Comparison of ENCODE assay signal across 9 cellular contexts in the genomic region with DNA sequence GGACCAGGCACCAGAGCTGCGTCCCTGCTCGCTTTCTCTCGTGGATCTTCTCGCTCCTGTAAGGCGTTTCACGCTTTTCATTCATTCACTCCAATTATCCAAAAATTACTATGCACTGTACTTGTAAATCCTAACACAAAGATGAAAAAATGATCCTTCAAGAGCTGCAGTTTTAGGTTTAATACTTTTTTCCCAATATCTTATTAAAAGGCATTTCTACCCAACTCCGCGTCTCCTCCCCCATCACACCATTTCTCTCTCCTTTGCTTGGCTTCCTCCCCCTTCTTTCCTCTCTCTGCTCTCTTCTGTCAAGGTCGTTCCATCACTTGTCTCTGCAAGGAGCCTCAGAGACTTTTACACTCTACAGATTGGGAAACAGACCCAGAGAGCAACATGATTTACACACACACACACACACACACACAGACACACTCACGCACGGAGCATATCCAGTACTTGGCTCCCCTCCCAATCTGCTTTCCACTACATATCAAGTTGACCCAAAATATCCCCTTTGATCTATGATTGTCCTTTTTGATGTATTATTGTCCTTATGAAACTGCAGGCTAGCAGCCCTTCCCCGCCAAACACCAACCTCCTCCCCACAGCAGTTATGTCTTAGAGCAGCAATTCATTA. TPM values are rescaled to one million over a fixed set of nuclear protein-coding genes. Genes with fewer than 3 reads are reported as not detected.
DNase-seq lines count a peak whose midpoint lies in the region; ATAC-seq and TF ChIP-seq lines count a peak whose summit lies in the region.
"Had no signal": no experiment of that assay in that cellular context is flagged by ENCODE, and none has a peak within 500 bp of the region (broad histone marks: within the 10 kb centered on the region; RNA-seq: fewer than 3 reads in every experiment).

No MANE protein-coding gene starts in this region.

- no peak overlapping the region for H3K27ac Mint-ChIP-seq in activated naive CD8-positive, alpha-beta T cell treated with anti-CD3 and anti-CD28 coated beads for 36 hours

- no peak for TF ChIP-seq CTCF in suprapubic skin (IDR thresholded peaks at IDR 0.05)

- H3K4me1 Mint-ChIP-seq in activated naive CD8-positive, alpha-beta T cell treated with anti-CD3 and anti-CD28 coated beads for 36 hours = peaks cover 26% of the 10 kb centered on the region

- ATAC-seq in esophagus mucosa = no peak
- no peak for ATAC-seq in GM18502 (IDR thresholded peaks at IDR 0.05; ENCODE audit: poor library complexity, unreplicated experiment)

- H3K27me3 ChIP-seq in iPS-18a (ENCODE audit: control insufficient read depth, insufficient read depth, low read length) = peaks cover 31% of the 10 kb centered on the region
- H3K27me3 ChIP-seq in suprapubic skin = no peaks in the 10 kb centered on the region
- H3K27me3 ChIP-seq: BLaER1 treated with 17β-estradiol and CSF1 and Interleukin-3, amounts not matched to agents 10 nM and 100 nM had no signal

- no peak overlapping the region for H3K27ac ChIP-seq in iPS-18a (ENCODE audit: low read length)
- peak overlapping the region; percentile 86 for H3K27ac ChIP-seq in suprapubic skin
- H3K27ac ChIP-seq: BLaER1 treated with 17β-estradiol and CSF1 and Interleukin-3, amounts not matched to agents 10 nM and 100 nM had no signal

- DNase-seq in NCI-H748 (lab: John Stamatoyannopoulos, UW; ENCODE audit: unreplicated experiment) (peak; percentile 5), NCI-H748 treated with DMSO at 0.1 percent for 48 hours (lab: John Stamatoyannopoulos, UW) (no peak), suprapubic skin (ENCODE audit: low spot score in 2 of 2) (no peak), ACHN (no peak)
- no peak for DNase-seq in activated naive CD8-positive, alpha-beta T cell treated with anti-CD3 and anti-CD28 coated beads for 36 hours

- peaks cover 53% of the 10 kb centered on the region for H3K27me3 Mint-ChIP-seq in activated naive CD8-positive, alpha-beta T cell treated with anti-CD3 and anti-CD28 coated beads for 36 hours

- in situ Hi-C loops in ACHN (cut with HindIII; ENCODE audit: low pct_ligation_motif_present, low pct_unique_long_range_greater_than_20kb, low sequenced_read_pairs) = no loop called here

- peak overlapping the region; percentile 40 for H3K4me3 Mint-ChIP-seq in activated naive CD8-positive, alpha-beta T cell treated with anti-CD3 and anti-CD28 coated beads for 36 hours

- no peak for TF ChIP-seq EP300 in suprapubic skin (IDR thresholded peaks at IDR 0.05)

- TF ChIP-seq POLR2A in suprapubic skin (IDR thresholded peaks at IDR 0.05) = no peak

- H3K9me3 ChIP-seq in iPS-18a (ENCODE audit: control insufficient read depth, low read depth, low read length) = no peaks in the 10 kb centered on the region
- H3K9me3 ChIP-seq in suprapubic skin = no peaks in the 10 kb centered on the region

- H3K36me3 Mint-ChIP-seq in activated naive CD8-positive, alpha-beta T cell treated with anti-CD3 and anti-CD28 coated beads for 36 hours = no peaks in the 10 kb centered on the region

- H3K9me3 Mint-ChIP-seq in activated naive CD8-positive, alpha-beta T cell treated with anti-CD3 and anti-CD28 coated beads for 36 hours = no peaks in the 10 kb centered on the region

- peak overlapping the region; percentile 73 for H3K4me3 ChIP-seq in iPS-18a (ENCODE audit: low read length)
- H3K4me3 ChIP-seq in suprapubic skin = peak overlapping the region; percentile 70
- H3K4me3 ChIP-seq: BLaER1 treated with 17β-estradiol and CSF1 and Interleukin-3, amounts not matched to agents 10 nM and 100 nM had no signal

- H3K36me3 ChIP-seq in iPS-18a (ENCODE audit: control insufficient read depth, low read depth, low read length) (no peaks in the 10 kb centered on the region), suprapubic skin (no peaks in the 10 kb centered on the region)
- H3K36me3 ChIP-seq: BLaER1 treated with 17β-estradiol and CSF1 and Interleukin-3, amounts not matched to agents 10 nM and 100 nM had no signal

- H3K4me1 ChIP-seq in iPS-18a (ENCODE audit: control insufficient read depth, low read depth, low read length) = peaks cover 14% of the 10 kb centered on the region
- H3K4me1 ChIP-seq in suprapubic skin = peaks cover 22% of the 10 kb centered on the region

- 8% methylated on average over 12 of the region's 12 CpGs for WGBS in suprapubic skin

- no peak overlapping the region for H3K9ac ChIP-seq in iPS-18a (ENCODE audit: low read length)
- H3K9ac ChIP-seq: BLaER1 treated with 17β-estradiol and CSF1 and Interleukin-3, amounts not matched to agents 10 nM and 100 nM had no signal

RNA-seq across cellular contexts. Expression of gene CLDN1, which starts 0.5 kb away (rescaled TPM):
- total RNA-seq in activated naive CD8-positive, alpha-beta T cell treated with anti-CD3 and anti-CD28 coated beads for 36 hours = under 1 TPM; 0.08 to 0.10 TPM
- total RNA-seq in suprapubic skin = 100 to 1,000 TPM; 524 to 822 (median 675) TPM
- 40.3 TPM for total RNA-seq in esophagus mucosa

Comparison
In these comparisons a context has a peak if more than half of its experiments do, and no peak if none do; other contexts are left out.
1. RNA of gene CLDN1, which starts 0.5 kb away (total RNA-seq): 524 to 822 TPM in suprapubic skin and 40.3 TPM in esophagus mucosa (single experiment); 0.08 to 0.10 TPM in activated naive CD8-positive, alpha-beta T cell treated with anti-CD3 and anti-CD28 coated beads for 36 hours; every median in the first group is over 10 times any median in the second.